In the genomic region with DNA sequence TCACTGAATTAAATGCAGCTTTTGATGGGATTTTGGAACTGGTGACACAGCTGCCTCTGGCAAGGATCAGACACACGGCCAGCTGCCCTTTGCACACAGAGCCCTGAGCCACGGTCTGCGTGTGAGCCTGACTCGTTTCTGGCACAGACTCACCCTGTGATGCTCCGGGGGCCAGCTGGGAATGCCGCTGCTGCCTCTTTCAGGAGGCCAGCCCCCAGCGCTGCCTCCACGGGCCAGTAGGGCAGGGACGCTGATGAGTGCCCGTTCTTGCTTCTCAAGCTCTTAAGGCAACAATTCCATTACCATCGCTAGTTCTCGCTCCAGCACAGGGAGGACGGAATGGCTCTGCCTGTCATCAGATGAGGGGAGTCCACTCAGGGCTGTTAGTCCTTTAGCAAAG, we compare ENCODE assay signal across 13 cellular contexts.
DNase-seq lines count a peak whose midpoint lies in the region; TF ChIP-seq lines count a peak whose summit lies in the region.
"Had no signal": no experiment of that assay in that cellular context is flagged by ENCODE, and none has a peak within 500 bp of the region (broad histone marks: within the 10 kb centered on the region; RNA-seq: fewer than 3 reads in every experiment).

No MANE protein-coding gene starts in this region.

- H3K4me3 Mint-ChIP-seq in activated CD4-positive, alpha-beta memory T cell treated with anti-CD3 and anti-CD28 coated beads, Interleukin-2, amount 10 ng/mL, durations not matched to agents 7 days and 5 days = no peak overlapping the region
- no peak overlapping the region for H3K4me3 Mint-ChIP-seq in activated CD4-positive, alpha-beta memory T cell treated with anti-CD3 and anti-CD28 coated beads for 36 hours
- H3K4me3 Mint-ChIP-seq in endodermal cell = no peak overlapping the region

- H3K36me3 Mint-ChIP-seq in activated CD4-positive, alpha-beta memory T cell treated with anti-CD3 and anti-CD28 coated beads, Interleukin-2, amount 10 ng/mL, durations not matched to agents 7 days and 5 days (ENCODE audit: low read depth) = peaks cover 18% of the 10 kb centered on the region
- peaks cover 8% of the 10 kb centered on the region for H3K36me3 Mint-ChIP-seq in activated CD4-positive, alpha-beta memory T cell treated with anti-CD3 and anti-CD28 coated beads for 36 hours
- no peaks in the 10 kb centered on the region for H3K36me3 Mint-ChIP-seq in endodermal cell (ENCODE audit: low read depth)

- H3K4me1 ChIP-seq in endodermal cell (ENCODE audit: control insufficient read depth, insufficient read depth, low read length) = no peaks in the 10 kb centered on the region
- H3K4me1 ChIP-seq in suprapubic skin = no peaks in the 10 kb centered on the region
- H3K4me1 ChIP-seq: adrenal gland, prostate gland had no signal

- H3K36me3 ChIP-seq in endodermal cell (ENCODE audit: control insufficient read depth, insufficient read depth, low read length) (no peaks in the 10 kb centered on the region), suprapubic skin (no peaks in the 10 kb centered on the region)
- H3K36me3 ChIP-seq: adrenal gland, prostate gland had no signal

- peaks cover 28% of the 10 kb centered on the region for H3K27me3 Mint-ChIP-seq in activated CD4-positive, alpha-beta memory T cell treated with anti-CD3 and anti-CD28 coated beads, Interleukin-2, amount 10 ng/mL, durations not matched to agents 7 days and 5 days
- no peaks in the 10 kb centered on the region for H3K27me3 Mint-ChIP-seq in activated CD4-positive, alpha-beta memory T cell treated with anti-CD3 and anti-CD28 coated beads for 36 hours
- H3K27me3 Mint-ChIP-seq in endodermal cell (ENCODE audit: insufficient read depth) = peaks cover 3% of the 10 kb centered on the region

- H3K27ac ChIP-seq in endodermal cell (ENCODE audit: low read depth, low read length) = no peak overlapping the region
- peak overlapping the region; percentile 61 for H3K27ac ChIP-seq in suprapubic skin
- H3K27ac ChIP-seq: adrenal gland, prostate gland had no signal

- intact Hi-C loops in activated CD4-positive, alpha-beta memory T cell treated with anti-CD3 and anti-CD28 coated beads for 36 hours (cut with micrococcal nuclease) = no loop called here

- peaks cover 16% of the 10 kb centered on the region for H3K9me3 Mint-ChIP-seq in activated CD4-positive, alpha-beta memory T cell treated with anti-CD3 and anti-CD28 coated beads, Interleukin-2, amount 10 ng/mL, durations not matched to agents 7 days and 5 days
- peaks cover 11% of the 10 kb centered on the region for H3K9me3 Mint-ChIP-seq in activated CD4-positive, alpha-beta memory T cell treated with anti-CD3 and anti-CD28 coated beads for 36 hours
- H3K9me3 Mint-ChIP-seq in endodermal cell = peaks cover 31% of the 10 kb centered on the region

- peaks cover 15% of the 10 kb centered on the region for H3K4me1 Mint-ChIP-seq in activated CD4-positive, alpha-beta memory T cell treated with anti-CD3 and anti-CD28 coated beads, Interleukin-2, amount 10 ng/mL, durations not matched to agents 7 days and 5 days
- peaks cover 31% of the 10 kb centered on the region for H3K4me1 Mint-ChIP-seq in activated CD4-positive, alpha-beta memory T cell treated with anti-CD3 and anti-CD28 coated beads for 36 hours (ENCODE audit: low read depth)
- peaks cover 2% of the 10 kb centered on the region for H3K4me1 Mint-ChIP-seq in endodermal cell

- CTCF ChIA-PET in activated CD4-positive, alpha-beta memory T cell treated with anti-CD3 and anti-CD28 coated beads, Interleukin-2, amount 10 ng/mL, durations not matched to agents 7 days and 5 days (lab: Charles Lee) = no interaction called here
- CTCF ChIA-PET in activated CD4-positive, alpha-beta memory T cell treated with anti-CD3 and anti-CD28 coated beads for 36 hours (lab: Charles Lee) = no interaction called here

- H3K27ac Mint-ChIP-seq in activated CD4-positive, alpha-beta memory T cell treated with anti-CD3 and anti-CD28 coated beads, Interleukin-2, amount 10 ng/mL, durations not matched to agents 7 days and 5 days = no peak overlapping the region
- no peak overlapping the region for H3K27ac Mint-ChIP-seq in activated CD4-positive, alpha-beta memory T cell treated with anti-CD3 and anti-CD28 coated beads for 36 hours
- H3K27ac Mint-ChIP-seq in endodermal cell = no peak overlapping the region

- TF ChIP-seq EP300 in suprapubic skin (IDR thresholded peaks at IDR 0.05) = no peak

- H3K9me3 ChIP-seq in endodermal cell (ENCODE audit: control insufficient read depth, low read length) (peaks cover 7% of the 10 kb centered on the region), suprapubic skin (no peaks in the 10 kb centered on the region)
- H3K9me3 ChIP-seq: adrenal gland, prostate gland had no signal

- POLR2A ChIA-PET in activated CD4-positive, alpha-beta memory T cell treated with anti-CD3 and anti-CD28 coated beads, Interleukin-2, amount 10 ng/mL, durations not matched to agents 7 days and 5 days (lab: Charles Lee) = no interaction called here
- POLR2A ChIA-PET in activated CD4-positive, alpha-beta memory T cell treated with anti-CD3 and anti-CD28 coated beads for 36 hours (lab: Charles Lee) = interaction anchor here (1.2 kb wide), 1 partner anchor 26 kb away, joined by 3 read pairs; no protein-coding TSS in a partner anchor

- peak in 1 of 2 donors; percentile 41 for TF ChIP-seq POLR2A in suprapubic skin (IDR thresholded peaks at IDR 0.05)

- H3K9ac ChIP-seq in endodermal cell (ENCODE audit: extremely low read depth, low read length, poor library complexity, severe bottlenecking) = no peak overlapping the region

- 80 to 85% methylated on average over 12 to 13 of the region's 13 CpGs for WGBS in endodermal cell (ENCODE audit: insufficient coverage in 1 of 2, insufficient read length in 1 of 2), 2 experiments
- WGBS in suprapubic skin = 56% methylated on average over 11 of the region's 13 CpGs

- peak; percentile 8 for DNase-seq in activated CD4-positive, alpha-beta memory T cell treated with anti-CD3 and anti-CD28 coated beads, Interleukin-2, amount 10 ng/mL, durations not matched to agents 7 days and 5 days
- DNase-seq in activated CD4-positive, alpha-beta memory T cell treated with anti-CD3 and anti-CD28 coated beads for 36 hours = no peak
- DNase-seq in endodermal cell = peak; percentile 32
- peak; percentile 73 for DNase-seq in medulla oblongata (ENCODE audit: extremely low spot score)
- peak in 1 of 2 donors; percentile 91 for DNase-seq in suprapubic skin (ENCODE audit: low spot score in 2 of 2)
- no peak for DNase-seq in GM19240 (ENCODE audit: insufficient read length, low spot score)
- no peak for DNase-seq in activated CD4-positive, alpha-beta T cell treated with anti-CD3 and anti-CD28 coated beads, Interleukin-2, amount 50 U/mL, for 1 hour
- DNase-seq in NCI-H2029 treated with DMSO at 0.1 percent for 48 hours (lab: John Stamatoyannopoulos, UW) = no peak
- DNase-seq: activated CD4-positive, alpha-beta T cell treated with anti-CD3 and anti-CD28 coated beads for 48 hours; adrenal gland; EL; NCI-H510A treated with DMSO at 0.1 percent for 48 hours had no signal

- H3K27me3 ChIP-seq in endodermal cell (ENCODE audit: control insufficient read depth, insufficient read depth, low read length, poor library complexity, severe bottlenecking) (no peaks in the 10 kb centered on the region), suprapubic skin (peaks cover 4% of the 10 kb centered on the region)
- H3K27me3 ChIP-seq: adrenal gland had no signal

- TF ChIP-seq CTCF in endodermal cell (conservative IDR thresholded peaks at IDR 0.05) = no peak
- TF ChIP-seq CTCF in suprapubic skin (IDR thresholded peaks at IDR 0.05) = no peak

- H3K4me3 ChIP-seq in endodermal cell (ENCODE audit: low read length) (no peak overlapping the region), suprapubic skin (peak overlapping the region; percentile 14)
- H3K4me3 ChIP-seq: adrenal gland, prostate gland had no signal

Comparison
In these comparisons a context has a peak if more than half of its experiments do, and no peak if none do; other contexts are left out.
1. DNase-seq: peak in activated CD4-positive, alpha-beta memory T cell treated with anti-CD3 and anti-CD28 coated beads, Interleukin-2, amount 10 ng/mL, durations not matched to agents 7 days and 5 days (single experiment), endodermal cell (single experiment) and medulla oblongata (single experiment); none in activated CD4-positive, alpha-beta memory T cell treated with anti-CD3 and anti-CD28 coated beads for 36 hours (single experiment), GM19240 (single experiment), activated CD4-positive, alpha-beta T cell treated with anti-CD3 and anti-CD28 coated beads, Interleukin-2, amount 50 U/mL, for 1 hour (single experiment) and NCI-H2029 treated with DMSO at 0.1 percent for 48 hours (single experiment).